16 cellular contexts compared by ENCODE assay signal in the genomic region with DNA sequence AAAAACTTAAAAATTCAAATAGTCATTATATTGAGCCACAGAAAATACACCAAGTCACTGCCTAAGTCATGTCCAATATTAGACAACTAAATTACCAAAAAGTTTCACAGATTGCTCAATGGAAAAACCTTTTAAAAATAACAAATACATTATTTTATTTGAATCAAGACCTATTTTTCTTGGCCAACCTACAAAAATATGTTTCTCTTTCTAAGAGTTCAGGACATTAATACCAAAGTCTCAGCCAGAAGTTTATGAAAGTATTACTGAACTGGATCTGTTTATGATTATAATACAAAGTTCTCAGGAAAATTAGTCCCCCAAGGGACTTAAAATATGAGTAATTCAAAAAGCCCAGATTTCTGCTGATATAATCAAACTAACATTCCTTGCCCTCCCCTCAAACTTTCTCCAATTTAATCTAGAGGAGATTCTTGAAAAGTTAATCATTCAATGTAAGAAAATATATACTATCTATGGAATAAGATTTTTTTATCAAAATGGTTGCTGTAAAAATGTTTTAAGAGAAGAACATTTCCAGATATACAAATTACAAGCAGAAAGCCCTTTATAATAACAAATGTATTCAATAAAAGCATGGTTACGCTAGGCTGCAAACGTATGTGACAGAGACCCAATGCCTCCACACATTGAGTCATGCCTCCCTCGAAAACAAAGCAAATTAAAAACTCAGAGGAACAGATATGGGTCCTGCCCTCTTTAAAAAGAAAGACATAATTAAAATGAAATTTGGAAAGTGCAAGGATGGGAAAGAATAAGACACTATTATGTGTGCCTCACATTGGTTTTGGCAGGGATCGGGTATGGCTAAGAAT.
DNase-seq lines count a peak whose midpoint lies in the region; ATAC-seq, FAIRE-seq and TF ChIP-seq lines count a peak whose summit lies in the region.
"Had no signal": no experiment of that assay in that cellular context is flagged by ENCODE, and none has a peak within 500 bp of the region (broad histone marks: within the 10 kb centered on the region; RNA-seq: fewer than 3 reads in every experiment).

No MANE protein-coding gene starts in this region.

- H3K4me3 ChIP-seq in astrocyte (ENCODE audit: insufficient read depth, low read depth, low read length): no peak overlapping the region
- H3K4me3 ChIP-seq in fibroblast of villous mesenchyme (ENCODE audit: low read depth, low read length): no peak overlapping the region
- H3K4me3 ChIP-seq in smooth muscle cell: no peak overlapping the region
- H3K4me3 ChIP-seq: BLaER1 treated with 17β-estradiol and CSF1 and Interleukin-3, amounts not matched to agents 10 nM and 100 nM; esophagus squamous epithelium; mucosa of descending colon; tibial artery had no signal

- no peak for FAIRE-seq in astrocyte (lab: Jason Lieb, UNC)
- FAIRE-seq: islet of Langerhans had no signal

- peak overlapping the region; percentile 58 for H3K4me2 ChIP-seq in astrocyte (ENCODE audit: low read length)
- no peak overlapping the region for H3K4me2 ChIP-seq in smooth muscle cell
- H3K4me2 ChIP-seq: BLaER1 treated with 17β-estradiol and CSF1 and Interleukin-3, amounts not matched to agents 10 nM and 100 nM had no signal

- no peak overlapping the region for H3K27ac Mint-ChIP-seq in astrocyte (ENCODE audit: unreplicated experiment)
- H3K27ac Mint-ChIP-seq: activated CD8-positive, alpha-beta memory T cell treated with anti-CD3 and anti-CD28 coated beads, Interleukin-2, amount 10 ng/mL, durations not matched to agents 7 days and 5 days had no signal

- no peak overlapping the region for H3K9ac ChIP-seq in astrocyte (ENCODE audit: low read length)
- H3K9ac ChIP-seq in smooth muscle cell (ENCODE audit: low read depth): no peak overlapping the region
- H3K9ac ChIP-seq: BLaER1 treated with 17β-estradiol and CSF1 and Interleukin-3, amounts not matched to agents 10 nM and 100 nM had no signal

- no peaks in the 10 kb centered on the region for H3K36me3 ChIP-seq in astrocyte (ENCODE audit: insufficient read depth, low read length)
- H3K36me3 ChIP-seq in smooth muscle cell (ENCODE audit: low read depth): no peaks in the 10 kb centered on the region
- H3K36me3 ChIP-seq: BLaER1 treated with 17β-estradiol and CSF1 and Interleukin-3, amounts not matched to agents 10 nM and 100 nM; esophagus squamous epithelium; tibial artery had no signal

- H2AFZ ChIP-seq in astrocyte (ENCODE audit: low read depth, low read length) (no peak overlapping the region), smooth muscle cell (ENCODE audit: low read depth) (no peak overlapping the region)

- ATAC-seq in activated CD4-positive, CD25-positive, alpha-beta regulatory T cell treated with anti-CD3 and anti-CD28 coated beads, Interleukin-2, amount 50 U/mL, for 24 hours: no peak
- ATAC-seq: activated CD8-positive, alpha-beta memory T cell treated with anti-CD3 and anti-CD28 coated beads, Interleukin-2, amount 10 ng/mL, durations not matched to agents 7 days and 5 days had no signal

- H3F3A ChIP-seq in smooth muscle cell (ENCODE audit: low read depth): no peaks in the 10 kb centered on the region

- H4K20me1 ChIP-seq in astrocyte (ENCODE audit: insufficient read depth, low read length) (peaks cover 4% of the 10 kb centered on the region), smooth muscle cell (ENCODE audit: low read depth) (peaks cover 20% of the 10 kb centered on the region)
- H4K20me1 ChIP-seq: BLaER1 treated with 17β-estradiol and CSF1 and Interleukin-3, amounts not matched to agents 10 nM and 100 nM had no signal

- H3K27me3 ChIP-seq in astrocyte (ENCODE audit: insufficient read depth, low read length) (no peaks in the 10 kb centered on the region), smooth muscle cell (ENCODE audit: low read depth) (no peaks in the 10 kb centered on the region)
- H3K27me3 ChIP-seq: BLaER1 treated with 17β-estradiol and CSF1 and Interleukin-3, amounts not matched to agents 10 nM and 100 nM; esophagus squamous epithelium; tibial artery had no signal

- no peak for TF ChIP-seq CTCF in astrocyte (IDR thresholded peaks at IDR 0.05; ENCODE audit: insufficient read depth, low read depth, low read length)
- no peak for TF ChIP-seq CTCF in fibroblast of villous mesenchyme (IDR thresholded peaks at IDR 0.05; ENCODE audit: insufficient read depth, low read depth, low read length)
- TF ChIP-seq CTCF in smooth muscle cell (IDR thresholded peaks at IDR 0.05; ENCODE audit: borderline replicate concordance, insufficient read depth, poor library complexity, severe bottlenecking): no peak

- H3K36me3 Mint-ChIP-seq in astrocyte (ENCODE audit: low read depth, unreplicated experiment): no peaks in the 10 kb centered on the region
- H3K36me3 Mint-ChIP-seq: activated CD8-positive, alpha-beta memory T cell treated with anti-CD3 and anti-CD28 coated beads, Interleukin-2, amount 10 ng/mL, durations not matched to agents 7 days and 5 days had no signal

- peaks cover 16% of the 10 kb centered on the region for H3K4me1 Mint-ChIP-seq in astrocyte (ENCODE audit: low read depth, unreplicated experiment)
- H3K4me1 Mint-ChIP-seq: activated CD8-positive, alpha-beta memory T cell treated with anti-CD3 and anti-CD28 coated beads, Interleukin-2, amount 10 ng/mL, durations not matched to agents 7 days and 5 days had no signal

- DNase-seq in ELR (ENCODE audit: low read depth) (peak; percentile 28), astrocyte (ENCODE audit: low read depth) (peak; percentile 60), fibroblast of villous mesenchyme (ENCODE audit: low read depth) (peak; percentile 34), pulmonary artery endothelial cell (ENCODE audit: low read depth, low spot score) (peak; percentile 2), smooth muscle cell (lab: John Stamatoyannopoulos, UW; ENCODE audit: unreplicated experiment) (no peak), NCI-H526 treated with DMSO at 0.1 percent for 48 hours (lab: John Stamatoyannopoulos, UW) (no peak), SW 1271 (lab: John Stamatoyannopoulos, UW) (no peak)
- DNase-seq: activated CD8-positive, alpha-beta memory T cell treated with anti-CD3 and anti-CD28 coated beads, Interleukin-2, amount 10 ng/mL, durations not matched to agents 7 days and 5 days; activated naive CD4-positive, alpha-beta T cell; esophagus squamous epithelium; mucosa of descending colon; posterior cingulate gyrus; tibial artery had no signal

- no peak overlapping the region for H3K4me3 Mint-ChIP-seq in astrocyte (ENCODE audit: unreplicated experiment)
- H3K4me3 Mint-ChIP-seq: activated CD8-positive, alpha-beta memory T cell treated with anti-CD3 and anti-CD28 coated beads, Interleukin-2, amount 10 ng/mL, durations not matched to agents 7 days and 5 days had no signal

- no peaks in the 10 kb centered on the region for H3K27me3 Mint-ChIP-seq in astrocyte (ENCODE audit: low read depth, unreplicated experiment)
- H3K27me3 Mint-ChIP-seq: activated CD8-positive, alpha-beta memory T cell treated with anti-CD3 and anti-CD28 coated beads, Interleukin-2, amount 10 ng/mL, durations not matched to agents 7 days and 5 days had no signal

- H3K9me3 ChIP-seq in astrocyte (ENCODE audit: insufficient read depth, low read depth, low read length) (no peaks in the 10 kb centered on the region), smooth muscle cell (replicated peaks; ENCODE audit: low read depth) (no peaks in the 10 kb centered on the region)
- H3K9me3 ChIP-seq: esophagus squamous epithelium, mucosa of descending colon, tibial artery had no signal

- H3K4me1 ChIP-seq in astrocyte (ENCODE audit: insufficient read depth, low read length): peaks cover 9% of the 10 kb centered on the region
- H3K4me1 ChIP-seq in smooth muscle cell (ENCODE audit: low read depth): no peaks in the 10 kb centered on the region

- peak overlapping the region; percentile 47 for H3K27ac ChIP-seq in astrocyte (ENCODE audit: low read depth, low read length)
- H3K27ac ChIP-seq in smooth muscle cell (ENCODE audit: low read depth): no peak overlapping the region
- H3K27ac ChIP-seq: BLaER1 treated with 17β-estradiol and CSF1 and Interleukin-3, amounts not matched to agents 10 nM and 100 nM; esophagus squamous epithelium had no signal

- no peaks in the 10 kb centered on the region for H3K9me3 Mint-ChIP-seq in astrocyte (ENCODE audit: unreplicated experiment)

- 70% methylated on average over 4 of the region's 4 CpGs for WGBS in smooth muscle cell (ENCODE audit: low lambda C conversion rate)

- no peaks in the 10 kb centered on the region for H3K79me2 ChIP-seq in astrocyte (ENCODE audit: insufficient read depth, low read length)
- no peaks in the 10 kb centered on the region for H3K79me2 ChIP-seq in smooth muscle cell (ENCODE audit: low read depth)

Comparison
In these comparisons a context has a peak if more than half of its experiments do, and no peak if none do; other contexts are left out.
1. DNase-seq: peak in ELR (single experiment), astrocyte (single experiment), fibroblast of villous mesenchyme (single experiment) and pulmonary artery endothelial cell (single experiment); none in smooth muscle cell (single experiment), NCI-H526 treated with DMSO at 0.1 percent for 48 hours (single experiment) and SW 1271 (0 of 2).